Comparison of ENCODE assay signal across 8 cellular contexts in genomic region chr10:690227-691161, GRCh38. TPM values are rescaled to one million over a fixed set of nuclear protein-coding genes. Genes with fewer than 3 reads are reported as not detected.
DNase-seq lines count a peak whose midpoint lies in the region; ATAC-seq and TF ChIP-seq lines count a peak whose summit lies in the region.

No MANE protein-coding gene starts in this region.

- DNase-seq in AG20443 (ENCODE audit: low spot score) (peak; percentile 35), RWPE2 (ENCODE audit: low spot score) (no peak), fibroblast of mammary gland (ENCODE audit: low read depth) (peak; percentile 71), ovary (peak in 3 of 5 donors; percentile 35 to 47 (median 42)), HT-29 (ENCODE audit: low spot score) (no peak)
- no peak for DNase-seq in central memory CD4-positive, alpha-beta T cell

- H3K9me3 ChIP-seq in RWPE2 (ENCODE audit: severe bottlenecking), result no peaks in the 10 kb centered on the region
- no peaks in the 10 kb centered on the region for H3K9me3 ChIP-seq in ovary

- no peak for ATAC-seq in RWPE2 (ENCODE audit: low read depth)
- ATAC-seq in HG03175 (IDR thresholded peaks at IDR 0.05; ENCODE audit: unreplicated experiment), result no peak
- ATAC-seq in GM21737 (IDR thresholded peaks at IDR 0.05; ENCODE audit: unreplicated experiment), result no peak

- intact Hi-C loops in ovary (cut with DNase I), result loop anchor here in 2 of 4 donors (5.0 kb wide), 2 partner anchors 178 to 242 kb away; partner anchors contain the start of gene LARP4B (in 1 of the 2)

- TF ChIP-seq CTCF in RWPE2 (IDR thresholded peaks at IDR 0.05; ENCODE audit: poor library complexity, severe bottlenecking) (no peak), fibroblast of mammary gland (conservative IDR thresholded peaks at IDR 0.05; ENCODE audit: control insufficient read depth, insufficient read depth, low read depth, low read length) (no peak), ovary (IDR thresholded peaks at IDR 0.05) (no peak)

- H3K27me3 ChIP-seq in RWPE2 (ENCODE audit: insufficient read depth, poor library complexity, severe bottlenecking), result no peaks in the 10 kb centered on the region
- H3K27me3 ChIP-seq in ovary, result no peaks in the 10 kb centered on the region

- 40 to 51% (median 49%) methylated on average over 38 of the region's 38 CpGs for WGBS in ovary, 3 donors

- no peak for TF ChIP-seq EP300 in ovary (IDR thresholded peaks at IDR 0.05)

- H3K4me1 ChIP-seq in RWPE2 (ENCODE audit: insufficient read depth, poor library complexity, severe bottlenecking) (no peaks in the 10 kb centered on the region), ovary (ENCODE audit: insufficient read depth) (peaks cover 11% of the 10 kb centered on the region)

- no peaks in the 10 kb centered on the region for H3K36me3 ChIP-seq in RWPE2 (ENCODE audit: low read depth)
- H3K36me3 ChIP-seq in ovary, result no peaks in the 10 kb centered on the region

- H3K27ac ChIP-seq in RWPE2 (ENCODE audit: poor library complexity, severe bottlenecking), result no peak overlapping the region
- H3K27ac ChIP-seq in ovary, result peak overlapping the region; percentile 72 to 75

- no peak for TF ChIP-seq POLR2A in ovary (IDR thresholded peaks at IDR 0.05)

- H3K4me3 ChIP-seq in RWPE2 (ENCODE audit: severe bottlenecking) (peak overlapping the region; percentile 87), fibroblast of mammary gland (ENCODE audit: control insufficient read depth, low read depth, low read length) (peak overlapping the region; percentile 59), ovary (peak overlapping the region; percentile 49)

RNA-seq across cellular contexts. Expression of gene DIP2C, which starts 1.0 kb away (rescaled TPM):
- total RNA-seq in ovary, result 10 to 100 TPM; 13.9 to 29.4 (median 23.9) TPM
- polyA plus RNA-seq in ovary, result 10 to 100 TPM; 10.1 to 12.7 TPM
- total RNA-seq in HT-29 (2014; rRNA removed; shearing (Covaris generic)), result 0.97 and 1.6 TPM in 2 replicates

Comparison
In these comparisons a context has a peak if more than half of its experiments do, and no peak if none do; other contexts are left out.
1. DNase-seq: peak in AG20443 (single experiment), fibroblast of mammary gland (single experiment) and ovary (3 of 5); none in RWPE2 (single experiment), central memory CD4-positive, alpha-beta T cell (single experiment) and HT-29 (single experiment).
2. Peak in every context shown above with its lines, with median percentiles within 50 percentile points of each other: H3K4me3 ChIP-seq.